31 cellular contexts compared by ENCODE assay signal in the genomic region with DNA sequence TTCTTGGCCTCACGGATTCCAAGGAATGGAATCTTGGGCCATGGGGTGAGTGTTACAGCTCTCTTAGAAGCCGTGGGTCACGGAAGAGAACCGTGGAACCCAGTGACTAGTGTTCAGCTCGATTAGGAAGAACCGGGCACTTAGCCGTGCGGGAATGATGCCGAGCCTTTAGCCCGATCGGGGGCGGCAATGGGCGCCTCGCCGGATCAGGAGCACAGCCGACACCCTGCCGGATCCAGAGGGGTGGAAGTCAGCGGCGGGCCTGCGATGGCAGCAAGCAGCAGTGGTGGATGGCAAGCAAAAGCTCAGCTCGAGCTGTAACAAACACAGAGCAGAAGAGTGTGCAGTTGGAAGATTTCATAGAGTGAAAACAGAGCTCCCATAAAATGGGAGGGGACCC. TPM values are rescaled to one million over a fixed set of nuclear protein-coding genes. Genes with fewer than 3 reads are reported as not detected.
"Had no signal": no experiment of that assay in that cellular context is flagged by ENCODE, and none has a peak within 500 bp of the region (broad histone marks: within the 10 kb centered on the region; RNA-seq: fewer than 3 reads in every experiment).

No MANE protein-coding gene starts in this region.

- H3K9me3 ChIP-seq: adrenal gland, body of pancreas, breast epithelium, Peyer's patch had no signal

- H3K27ac ChIP-seq: adrenal gland, body of pancreas, breast epithelium, Peyer's patch, SK-N-MC, WERI-Rb-1 had no signal

- H3K27me3 ChIP-seq: adrenal gland, body of pancreas, breast epithelium, MG63, Peyer's patch had no signal

- H3K4me1 ChIP-seq: body of pancreas, breast epithelium, Peyer's patch had no signal

- H3K36me3 ChIP-seq: adrenal gland, breast epithelium, MG63, Peyer's patch, WERI-Rb-1 had no signal

- ATAC-seq: activated CD8-positive, alpha-beta memory T cell treated with anti-CD3 and anti-CD28 coated beads, Interleukin-2, amount 10 ng/mL, durations not matched to agents 7 days and 5 days; body of pancreas had no signal

- H3K4me3 ChIP-seq: adrenal gland, body of pancreas, breast epithelium, MG63, Peyer's patch, SK-N-MC had no signal

- DNase-seq: activated CD4-positive, alpha-beta memory T cell treated with anti-CD3 and anti-CD28 coated beads, Interleukin-2, amount 10 ng/mL, durations not matched to agents 7 days and 5 days; activated CD4-positive, alpha-beta T cell treated with anti-CD3 and anti-CD28 coated beads for 1 hour; activated CD4-positive, alpha-beta T cell treated with anti-CD3 and anti-CD28 coated beads for 48 hours; activated CD4-positive, CD25-positive, alpha-beta regulatory T cell; activated CD8-positive, alpha-beta memory T cell treated with anti-CD3 and anti-CD28 coated beads for 24 hours; activated CD8-positive, alpha-beta memory T cell treated with anti-CD3 and anti-CD28 coated beads, Interleukin-2, amount 10 ng/mL, durations not matched to agents 7 days and 5 days; activated CD8-positive, alpha-beta memory T cell treated with anti-CD3 and anti-CD28 coated beads, Interleukin-2, amount 50 U/mL, for 48 hours; activated gamma-delta T cell; activated naive CD4-positive, alpha-beta T cell treated with Interleukin-2 at 50 U/mL for 16 hours; adrenal gland; body of pancreas; cerebellar nuclear complex; Kasumi-1; KG1; MG63; NCI-H1092; NCI-H1436 treated with DMSO at 0.1 percent for 48 hours; NCI-H1694 treated with DMSO at 0.1 percent for 48 hours; NCI-H2029; NCI-H510A; NCI-H526; NCI-H748 treated with DMSO at 0.1 percent for 48 hours; NK-92 treated with Interleukin-12 subunit alpha and Interleukin-12 subunit beta, amount 100 ng/mL, for 24 hours; PC-3; Peyer's patch; RPMI8226; T1000; WERI-Rb-1 had no signal

RNA-seq across cellular contexts. Expression of gene MMP17, which starts 45.1 kb away (rescaled TPM):
- total RNA-seq: activated CD8-positive, alpha-beta memory T cell treated with anti-CD3 and anti-CD28 coated beads, Interleukin-2, amount 10 ng/mL, durations not matched to agents 7 days and 5 days; T-helper 2 cell treated with Interferon-gamma antibody and Interleukin-4, amounts not matched to agents 100 ng/mL and 5 ng/mL, for 36 hours had no signal
